18 cellular contexts compared by ENCODE assay signal in the genomic region with DNA sequence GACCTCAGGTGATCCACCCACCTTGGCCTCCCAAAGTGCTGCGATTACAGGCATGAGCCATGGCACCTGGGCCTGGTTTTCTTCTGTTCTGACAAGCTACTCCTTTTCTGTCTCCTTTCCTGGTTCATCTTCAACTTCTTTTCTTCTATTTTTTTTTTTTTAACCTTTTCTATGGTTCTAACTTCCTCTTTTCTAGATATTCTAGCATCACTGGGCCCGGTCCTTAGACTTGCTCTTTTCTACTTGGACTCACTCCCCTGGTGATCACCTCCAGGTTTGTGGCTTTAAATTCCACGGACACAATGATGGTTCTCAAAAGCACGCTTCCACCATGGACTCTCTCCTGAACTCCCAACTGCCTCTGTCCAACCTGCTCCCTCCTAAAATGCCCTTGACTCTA. TPM values are rescaled to one million over a fixed set of nuclear protein-coding genes. Genes with fewer than 3 reads are reported as not detected.
DNase-seq lines count a peak whose midpoint lies in the region; ATAC-seq and TF ChIP-seq lines count a peak whose summit lies in the region.
"Had no signal": no experiment of that assay in that cellular context is flagged by ENCODE, and none has a peak within 500 bp of the region (broad histone marks: within the 10 kb centered on the region; RNA-seq: fewer than 3 reads in every experiment).

No MANE protein-coding gene starts in this region.

- in situ Hi-C loops in gastrocnemius medialis (cut with MboI; ENCODE audit: low sequenced_read_pairs in 4 of 4): loop anchor here in 2 of 4 donors (25.0 kb wide), 1 partner anchor 733 kb away; no protein-coding TSS in a partner anchor

- H3K4me3 ChIP-seq in GM12864 (ENCODE audit: low read depth, low read length) (peak overlapping the region; percentile 81), gastrocnemius medialis (no peak overlapping the region)
- H3K4me3 ChIP-seq: lung, ovary had no signal

- CTCF ChIA-PET in HEK293T (lab: Yijun Ruan, JAX): no interaction called here

- POLR2A ChIA-PET in HEK293T (lab: Yijun Ruan, JAX): no interaction called here

- no peaks in the 10 kb centered on the region for H3K27me3 ChIP-seq in gastrocnemius medialis
- H3K27me3 ChIP-seq: esophagus muscularis mucosa, ovary had no signal

- H3K36me3 ChIP-seq in gastrocnemius medialis: no peaks in the 10 kb centered on the region
- H3K36me3 ChIP-seq: ovary had no signal

- DNase-seq in SIG-M5 treated with dmso at 0.1 percent for 504 hours (lab: John Stamatoyannopoulos, UW; ENCODE audit: unreplicated experiment) (peak; percentile 57), SIG-M5 (lab: John Stamatoyannopoulos, UW) (no peak), GM12864 (ENCODE audit: low read depth) (no peak), RPMI8226 (peak; percentile 7), germinal center (ENCODE audit: low spot score) (peak; percentile 26), HEK293T (ENCODE audit: extremely low spot score) (no peak), gastrocnemius medialis (no peak)
- DNase-seq: activated naive CD4-positive, alpha-beta T cell treated with anti-CD3 and anti-CD28 coated beads, Interleukin-2, amount 50 U/mL, for 16 hours; DMS53; NCI-H1105; ovary; SHP77 treated with DMSO at 0.1 percent for 48 hours had no signal

- TF ChIP-seq POLR2A in gastrocnemius medialis (IDR thresholded peaks at IDR 0.05): no peak

- TF ChIP-seq CTCF in GM12864 (IDR thresholded peaks at IDR 0.05; ENCODE audit: low read depth, low read length, missing control alignments) (no peak), gastrocnemius medialis (IDR thresholded peaks at IDR 0.05 in 4 of 5, conservative IDR thresholded peaks at IDR 0.05 in 1 of 5) (no peak)

- no peak overlapping the region for H3K27ac ChIP-seq in gastrocnemius medialis
- H3K27ac ChIP-seq: ovary had no signal

- intact Hi-C loops in gastrocnemius medialis (cut with DNase I; ENCODE audit: low total_unique reads): no loop called here

- H3K4me1 ChIP-seq in gastrocnemius medialis: peaks cover 10 to 12% of the 10 kb centered on the region in 2 donors

- no peaks in the 10 kb centered on the region for H3K9me3 ChIP-seq in gastrocnemius medialis
- H3K9me3 ChIP-seq: esophagus muscularis mucosa, ovary had no signal

- ATAC-seq in HG03025 (IDR thresholded peaks at IDR 0.05; ENCODE audit: low FRiP score, unreplicated experiment) (no peak), gastrocnemius medialis (no peak)

TF ChIP-seq in HEK293T, 16 proteins besides CTCF, POLR2A, EP300 and RAD21:
- TF ChIP-seq LEF1 (IDR thresholded peaks at IDR 0.05; ENCODE audit: borderline replicate concordance) (no peak), NFRKB (IDR thresholded peaks at IDR 0.05) (no peak), FOXK2 (IDR thresholded peaks at IDR 0.05) (no peak), ELF4 (IDR thresholded peaks at IDR 0.05) (no peak), BHLHE40 (IDR thresholded peaks at IDR 0.05; ENCODE audit: borderline replicate concordance) (no peak), ARNT (IDR thresholded peaks at IDR 0.05) (no peak), FOXM1 (IDR thresholded peaks at IDR 0.05; ENCODE audit: borderline replicate concordance) (no peak), FOXA1 (IDR thresholded peaks at IDR 0.05) (no peak), ZNF384 (IDR thresholded peaks at IDR 0.05) (no peak), SP1 (IDR thresholded peaks at IDR 0.05) (no peak), CTBP1 (IDR thresholded peaks at IDR 0.05; ENCODE audit: borderline replicate concordance) (no peak), TARDBP (IDR thresholded peaks at IDR 0.05) (no peak), SUZ12 (IDR thresholded peaks at IDR 0.05) (no peak), L3MBTL2 (conservative IDR thresholded peaks at IDR 0.05) (no peak)
- TF ChIP-seq, protein P1, sequence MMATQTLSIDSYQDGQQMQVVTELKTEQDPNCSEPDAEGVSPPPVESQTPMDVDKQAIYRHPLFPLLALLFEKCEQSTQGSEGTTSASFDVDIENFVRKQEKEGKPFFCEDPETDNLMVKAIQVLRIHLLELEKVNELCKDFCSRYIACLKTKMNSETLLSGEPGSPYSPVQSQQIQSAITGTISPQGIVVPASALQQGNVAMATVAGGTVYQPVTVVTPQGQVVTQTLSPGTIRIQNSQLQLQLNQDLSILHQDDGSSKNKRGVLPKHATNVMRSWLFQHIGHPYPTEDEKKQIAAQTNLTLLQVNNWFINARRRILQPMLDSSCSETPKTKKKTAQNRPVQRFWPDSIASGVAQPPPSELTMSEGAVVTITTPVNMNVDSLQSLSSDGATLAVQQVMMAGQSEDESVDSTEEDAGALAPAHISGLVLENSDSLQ (IDR thresholded peaks at IDR 0.05): no peak

RNA-seq across cellular contexts. Expression of a gene that starts 2.0 kb away (rescaled TPM):
- total RNA-seq in gastrocnemius medialis: 10 to 100 TPM in 1 of 4 donors, 1 to 10 TPM in 3; 3.9 to 11.0 (median 6.9) TPM

RNA-seq across cellular contexts. Expression of a gene that starts 33.7 kb away (rescaled TPM):
- total RNA-seq in gastrocnemius medialis: not detected
- total RNA-seq: A172, esophagus muscularis mucosa, lung, NCI-H460, ovary, urinary bladder had no signal

RNA-seq across cellular contexts. Expression of a gene that starts 41.5 kb away (rescaled TPM):
- total RNA-seq in gastrocnemius medialis: 10 to 100 TPM; 19.9 to 33.1 (median 24.1) TPM

Comparison
In these comparisons a context has a peak if more than half of its experiments do, and no peak if none do; other contexts are left out.
1. DNase-seq: peak in SIG-M5 treated with dmso at 0.1 percent for 504 hours (single experiment), RPMI8226 (single experiment) and germinal center (single experiment); none in SIG-M5 (single experiment), GM12864 (single experiment), HEK293T (single experiment) and gastrocnemius medialis (0 of 2).